In the genomic region with DNA sequence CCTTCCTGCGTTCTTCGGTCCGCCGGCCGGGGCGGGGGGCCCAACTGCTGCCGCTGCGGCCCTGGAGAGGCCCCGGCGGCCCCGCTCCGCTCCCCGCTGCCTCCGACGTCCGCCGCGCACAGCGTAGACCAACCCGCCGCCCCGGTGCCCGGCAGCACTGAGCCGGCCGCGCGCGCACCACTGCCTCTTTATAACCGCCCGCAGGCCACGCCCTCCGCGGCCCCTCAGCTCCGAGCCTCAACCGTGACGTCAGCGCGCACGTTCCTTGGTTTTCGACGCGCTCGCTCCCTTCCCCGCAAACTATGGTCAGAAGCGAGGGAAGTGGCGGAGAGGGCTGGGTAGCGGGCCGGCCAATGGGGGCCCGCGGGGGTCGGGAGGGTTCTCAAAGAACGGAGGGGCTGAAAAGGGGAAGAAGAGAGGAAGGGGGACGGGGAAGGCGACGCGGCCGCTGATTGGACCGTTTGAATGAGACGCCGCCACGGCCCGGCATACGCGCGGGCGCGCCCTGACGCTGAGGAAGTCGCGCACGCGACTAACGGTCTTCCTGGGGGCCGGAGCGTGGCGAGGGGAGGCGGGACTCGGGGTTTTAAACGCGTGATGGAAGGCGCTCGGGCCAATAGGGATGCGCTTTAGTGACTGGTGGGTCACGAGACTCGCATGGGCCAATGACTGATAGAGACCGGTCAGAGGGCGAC, we compare ENCODE assay signal across 8 cellular contexts. TPM values are rescaled to one million over a fixed set of nuclear protein-coding genes. Genes with fewer than 3 reads are reported as not detected.
DNase-seq lines count a peak whose midpoint lies in the region; ATAC-seq and TF ChIP-seq lines count a peak whose summit lies in the region.

A gene (minus strand): TSS at position 164 of the 695 bp plus-strand sequence. CDS start 199 bp downstream, outside the sequence.

- TF ChIP-seq POLR2A in transverse colon (IDR thresholded peaks at IDR 0.05): peak; percentile 89

- H3K27ac ChIP-seq in parathyroid adenoma: peak within 1 kb of the TSS; percentile 94
- peak within 1 kb of the TSS; percentile 97 to 100 (median 98) for H3K27ac ChIP-seq in transverse colon

- H2AFZ ChIP-seq in parathyroid adenoma: peak within 1 kb of the TSS; percentile 87

- peak within 1 kb of the TSS; percentile 85 for H3K4me3 ChIP-seq in GM12865 (ENCODE audit: low read depth, low read length)
- peak within 1 kb of the TSS; percentile 89 for H3K4me3 ChIP-seq in parathyroid adenoma (ENCODE audit: low read depth, low read length)
- peak within 1 kb of the TSS; percentile 97 to 100 (median 99) for H3K4me3 ChIP-seq in transverse colon

- DNase-seq in GM12865 (ENCODE audit: low read depth) (peak; percentile 100), NCI-H1417 treated with DMSO at 0.1 percent for 48 hours (lab: John Stamatoyannopoulos, UW) (peak; percentile 87), SW480 (ENCODE audit: low spot score) (peak; percentile 100), Right ventricle myocardium superior (peak; percentile 99), transverse colon (peak; percentile 98)
- peak; percentile 96 for DNase-seq in activated naive CD8-positive, alpha-beta T cell treated with anti-CD3 and anti-CD28 coated beads, Interleukin-2, amount 50 U/mL, for 24 hours

- H3K27me3 ChIP-seq in parathyroid adenoma (ENCODE audit: control insufficient read depth, insufficient read depth, low read length) (no peaks in the 10 kb centered on the region), transverse colon (no peaks in the 10 kb centered on the region)

- H3K9me3 Mint-ChIP-seq in activated naive CD8-positive, alpha-beta T cell treated with anti-CD3 and anti-CD28 coated beads, Interleukin-2, amount 50 U/mL, for 24 hours: peaks cover 11% of the 10 kb centered on the region

- peak within 1 kb of the TSS; percentile 100 for H3K4me2 ChIP-seq in parathyroid adenoma (ENCODE audit: low read length)

- ATAC-seq in HG02763 (IDR thresholded peaks at IDR 0.05; ENCODE audit: unreplicated experiment) (peak; percentile 79), Right ventricle myocardium superior (ENCODE audit: poor library complexity) (peak; percentile 97)
- peak; percentile 96 for ATAC-seq in activated naive CD8-positive, alpha-beta T cell treated with anti-CD3 and anti-CD28 coated beads, Interleukin-2, amount 50 U/mL, for 24 hours

- H3K79me2 ChIP-seq in parathyroid adenoma: peaks cover 11% of the 10 kb centered on the region

- H3K4me1 ChIP-seq in parathyroid adenoma (peaks cover 4% of the 10 kb centered on the region), transverse colon (peaks cover 0 to 27% (median 21%) of the 10 kb centered on the region in 4 donors)

- H3K36me3 ChIP-seq in parathyroid adenoma (ENCODE audit: control insufficient read depth, insufficient read depth, low read length) (no peaks in the 10 kb centered on the region), transverse colon (peaks cover 0 to 7% (median 0%) of the 10 kb centered on the region in 4 donors)

- peaks cover 36% of the 10 kb centered on the region for H3K36me3 Mint-ChIP-seq in activated naive CD8-positive, alpha-beta T cell treated with anti-CD3 and anti-CD28 coated beads, Interleukin-2, amount 50 U/mL, for 24 hours (ENCODE audit: low read depth)

- H3K27me3 Mint-ChIP-seq in activated naive CD8-positive, alpha-beta T cell treated with anti-CD3 and anti-CD28 coated beads, Interleukin-2, amount 50 U/mL, for 24 hours: no peaks in the 10 kb centered on the region

- H3K27ac Mint-ChIP-seq in activated naive CD8-positive, alpha-beta T cell treated with anti-CD3 and anti-CD28 coated beads, Interleukin-2, amount 50 U/mL, for 24 hours: peak within 1 kb of the TSS; percentile 98

- TF ChIP-seq CTCF in GM12865 (IDR thresholded peaks at IDR 0.05; ENCODE audit: insufficient read depth, low read depth, low read length, missing control alignments) (no peak), parathyroid adenoma (IDR thresholded peaks at IDR 0.05) (no peak), transverse colon (IDR thresholded peaks at IDR 0.05) (no peak)

- no peaks in the 10 kb centered on the region for H3K9me3 ChIP-seq in parathyroid adenoma (ENCODE audit: control insufficient read depth, low read length)
- H3K9me3 ChIP-seq in transverse colon: no peaks in the 10 kb centered on the region

- intact Hi-C loops in Right ventricle myocardium superior (cut with DNase I): no loop called here
- intact Hi-C loops in transverse colon (cut with DNase I; ENCODE audit: low total_unique reads): loop anchor here (2.0 kb wide), 1 partner anchor 67 kb away; no protein-coding TSS in a partner anchor

- TF ChIP-seq EP300 in transverse colon (IDR thresholded peaks at IDR 0.05; ENCODE audit: low read depth): no peak

- in situ Hi-C loops in transverse colon (cut with MboI; ENCODE audit: low pct_ligation_motif_present in 1 of 4, low pct_unique_long_range_greater_than_20kb in 1 of 4, low sequenced_read_pairs in 3 of 4): loop anchor here in 2 of 4 donors (25.0 kb wide), 1 partner anchor 120 kb away; a partner anchor contains a TSS

- 1% methylated on average over 52 of the region's 87 CpGs; no CpG with 5 or more reads in 1 of the 2 donors for WGBS in transverse colon (ENCODE audit: low coverage in 1 of 2), 2 donors

- H3K4me3 Mint-ChIP-seq in activated naive CD8-positive, alpha-beta T cell treated with anti-CD3 and anti-CD28 coated beads, Interleukin-2, amount 50 U/mL, for 24 hours: peak within 1 kb of the TSS; percentile 92

- peaks cover 42% of the 10 kb centered on the region for H3K4me1 Mint-ChIP-seq in activated naive CD8-positive, alpha-beta T cell treated with anti-CD3 and anti-CD28 coated beads, Interleukin-2, amount 50 U/mL, for 24 hours

- H3K9ac ChIP-seq in parathyroid adenoma: peak within 1 kb of the TSS; percentile 74

RNA-seq across cellular contexts. Expression of the gene that starts here (rescaled TPM):
- 22.6 TPM for total RNA-seq in Right ventricle myocardium superior
- total RNA-seq in transverse colon: 10 to 100 TPM; 12.4 to 40.8 (median 18.1) TPM

Comparison
In these comparisons a context has a peak if more than half of its experiments do, and no peak if none do; other contexts are left out.
1. Peak in every context shown above with its lines: DNase-seq, ATAC-seq, H3K4me3 ChIP-seq and H3K27ac ChIP-seq.